Comparison of ENCODE assay signal across 27 cellular contexts in genomic region chr5:33662721-33663435, GRCh38.
DNase-seq lines count a peak whose midpoint lies in the region; ATAC-seq, FAIRE-seq and TF ChIP-seq lines count a peak whose summit lies in the region.
"Had no signal": no experiment of that assay in that cellular context is flagged by ENCODE, and none has a peak within 500 bp of the region (broad histone marks: within the 10 kb centered on the region; RNA-seq: fewer than 3 reads in every experiment).

No MANE protein-coding gene starts in this region.

- peak overlapping the region; percentile 36 for H3K4me3 Mint-ChIP-seq in astrocyte (ENCODE audit: unreplicated experiment)
- H3K4me3 Mint-ChIP-seq: activated CD4-positive, alpha-beta memory T cell treated with anti-CD3 and anti-CD28 coated beads, Interleukin-2, amount 10 ng/mL, durations not matched to agents 7 days and 5 days; neural crest cell had no signal

- H3K4me1 ChIP-seq in astrocyte (ENCODE audit: insufficient read depth, low read length) (peaks cover 23% of the 10 kb centered on the region), OCI-LY7 (ENCODE audit: insufficient read depth, low read length, poor library complexity, severe bottlenecking) (no peaks in the 10 kb centered on the region)
- H3K4me1 ChIP-seq: upper lobe of left lung had no signal

- no peak overlapping the region for H2AFZ ChIP-seq in astrocyte (ENCODE audit: low read depth, low read length)
- H2AFZ ChIP-seq in OCI-LY7 (ENCODE audit: low read length): no peak overlapping the region

- no peak overlapping the region for H3K9ac ChIP-seq in astrocyte (ENCODE audit: low read length)
- H3K9ac ChIP-seq: KMS-11 had no signal

- H3K27me3 Mint-ChIP-seq in astrocyte (ENCODE audit: low read depth, unreplicated experiment): no peaks in the 10 kb centered on the region
- H3K27me3 Mint-ChIP-seq: activated CD4-positive, alpha-beta memory T cell treated with anti-CD3 and anti-CD28 coated beads, Interleukin-2, amount 10 ng/mL, durations not matched to agents 7 days and 5 days; progenitor cell of endocrine pancreas had no signal

- H3K27ac ChIP-seq in astrocyte (ENCODE audit: low read depth, low read length): peak overlapping the region; percentile 36
- no peak overlapping the region for H3K27ac ChIP-seq in OCI-LY7 (ENCODE audit: low read depth, low read length, poor library complexity, severe bottlenecking)
- H3K27ac ChIP-seq: C4-2B, KMS-11, upper lobe of left lung had no signal

- H3K9me3 ChIP-seq in astrocyte (ENCODE audit: insufficient read depth, low read depth, low read length) (no peaks in the 10 kb centered on the region), OCI-LY7 (ENCODE audit: low read length) (no peaks in the 10 kb centered on the region)
- H3K9me3 ChIP-seq: upper lobe of left lung had no signal

- H3K79me2 ChIP-seq in astrocyte (ENCODE audit: insufficient read depth, low read length): no peaks in the 10 kb centered on the region
- H3K79me2 ChIP-seq in OCI-LY7 (ENCODE audit: insufficient read depth, low read depth, low read length): no peaks in the 10 kb centered on the region

- peak overlapping the region; percentile 89 for H3K27ac Mint-ChIP-seq in astrocyte (ENCODE audit: unreplicated experiment)
- H3K27ac Mint-ChIP-seq: activated CD4-positive, alpha-beta memory T cell treated with anti-CD3 and anti-CD28 coated beads, Interleukin-2, amount 10 ng/mL, durations not matched to agents 7 days and 5 days; progenitor cell of endocrine pancreas had no signal

- H3K36me3 Mint-ChIP-seq in astrocyte (ENCODE audit: low read depth, unreplicated experiment): peaks cover 19% of the 10 kb centered on the region

- BruUV-seq in OCI-LY7 (replicated peaks; lab: Mats Ljungman, UMichigan): no TSS peak

- H3K4me1 Mint-ChIP-seq in astrocyte (ENCODE audit: low read depth, unreplicated experiment): peaks cover 31% of the 10 kb centered on the region
- H3K4me1 Mint-ChIP-seq: activated CD4-positive, alpha-beta memory T cell treated with anti-CD3 and anti-CD28 coated beads, Interleukin-2, amount 10 ng/mL, durations not matched to agents 7 days and 5 days; neural crest cell had no signal

- H3K4me2 ChIP-seq in astrocyte (ENCODE audit: low read length): peak overlapping the region; percentile 8
- no peak overlapping the region for H3K4me2 ChIP-seq in OCI-LY7 (ENCODE audit: low read length)
- H3K4me2 ChIP-seq: KMS-11 had no signal

- H3K27me3 ChIP-seq in astrocyte (ENCODE audit: insufficient read depth, low read length): no peaks in the 10 kb centered on the region
- H3K27me3 ChIP-seq: upper lobe of left lung had no signal

- FAIRE-seq in astrocyte (lab: Jason Lieb, UNC): peak; percentile 72
- FAIRE-seq: colon, kidney, TTC549 had no signal

- ATAC-seq in GM18868 (IDR thresholded peaks at IDR 0.05; ENCODE audit: unreplicated experiment) (no peak), HG03565 (IDR thresholded peaks at IDR 0.05; ENCODE audit: unreplicated experiment) (no peak)
- ATAC-seq: HCT116, Panc1 had no signal

- peaks cover 2% of the 10 kb centered on the region for H3K9me3 Mint-ChIP-seq in astrocyte (ENCODE audit: unreplicated experiment)
- H3K9me3 Mint-ChIP-seq: activated CD4-positive, alpha-beta memory T cell treated with anti-CD3 and anti-CD28 coated beads, Interleukin-2, amount 10 ng/mL, durations not matched to agents 7 days and 5 days; neural crest cell had no signal

- POLR2A ChIA-PET in OCI-LY7 (lab: Charles Lee): no interaction called here

- intact Hi-C loops in OCI-LY7 (cut with micrococcal nuclease; ENCODE audit: unreplicated experiment): no loop called here

- TF ChIP-seq CTCF in AG10803 (conservative IDR thresholded peaks at IDR 0.05; ENCODE audit: low read length): no peak
- no peak for TF ChIP-seq CTCF in astrocyte (IDR thresholded peaks at IDR 0.05; ENCODE audit: insufficient read depth, low read depth, low read length)
- no peak for TF ChIP-seq CTCF in OCI-LY7 (conservative IDR thresholded peaks at IDR 0.05; ENCODE audit: low read length)

- DNase-seq in AG10803 (ENCODE audit: low read depth) (peak; percentile 76), HS-27A (ENCODE audit: low read depth) (peak; percentile 22), astrocyte (ENCODE audit: low read depth) (peak; percentile 51), kidney glomerular epithelial cell (lab: John Stamatoyannopoulos, UW) (peak; percentile 2), inferior parietal cortex (ENCODE audit: extremely low spot score) (no peak), OCI-LY7 (ENCODE audit: low spot score) (no peak)
- DNase-seq: activated CD4-positive, alpha-beta memory T cell treated with anti-CD3 and anti-CD28 coated beads, Interleukin-2, amount 10 ng/mL, durations not matched to agents 7 days and 5 days; activated CD4-positive, CD25-positive, alpha-beta regulatory T cell treated with anti-CD3 and anti-CD28 coated beads, Interleukin-2, amount 50 U/mL, for 72 hours; activated effector memory CD4-positive, alpha-beta T cell treated with anti-CD3 and anti-CD28 coated beads, Interleukin-2, amount 50 U/mL, for 16 hours; Calu3; effector memory CD4-positive, alpha-beta T cell; erythroblast; kidney; NCI-H524 treated with DMSO at 0.1 percent for 48 hours; SIG-M5; upper lobe of left lung had no signal

- H3K9me2 ChIP-seq in OCI-LY7 (ENCODE audit: insufficient read depth, low read length): no peaks in the 10 kb centered on the region

- CTCF ChIA-PET in OCI-LY7 (lab: Charles Lee; ENCODE audit: unreplicated experiment): no interaction called here

- H3K4me3 ChIP-seq in AG10803 (ENCODE audit: low read length) (no peak overlapping the region), astrocyte (ENCODE audit: insufficient read depth, low read depth, low read length) (no peak overlapping the region), OCI-LY7 (ENCODE audit: low read depth, low read length, poor library complexity, severe bottlenecking) (no peak overlapping the region)
- H3K4me3 ChIP-seq: lung, upper lobe of left lung had no signal

- no peaks in the 10 kb centered on the region for H4K20me1 ChIP-seq in astrocyte (ENCODE audit: insufficient read depth, low read length)
- H4K20me1 ChIP-seq in OCI-LY7 (ENCODE audit: insufficient read depth, low read length): no peaks in the 10 kb centered on the region

- H3K36me3 ChIP-seq in astrocyte (ENCODE audit: insufficient read depth, low read length) (peaks cover 21% of the 10 kb centered on the region), OCI-LY7 (ENCODE audit: insufficient read depth, low read length) (no peaks in the 10 kb centered on the region)
- H3K36me3 ChIP-seq: upper lobe of left lung had no signal

Comparison
In these comparisons a context has a peak if more than half of its experiments do, and no peak if none do; other contexts are left out.
1. DNase-seq: peak in AG10803 (single experiment), HS-27A (single experiment), astrocyte (single experiment) and kidney glomerular epithelial cell (single experiment); none in inferior parietal cortex (single experiment) and OCI-LY7 (single experiment).